In the genomic region with DNA sequence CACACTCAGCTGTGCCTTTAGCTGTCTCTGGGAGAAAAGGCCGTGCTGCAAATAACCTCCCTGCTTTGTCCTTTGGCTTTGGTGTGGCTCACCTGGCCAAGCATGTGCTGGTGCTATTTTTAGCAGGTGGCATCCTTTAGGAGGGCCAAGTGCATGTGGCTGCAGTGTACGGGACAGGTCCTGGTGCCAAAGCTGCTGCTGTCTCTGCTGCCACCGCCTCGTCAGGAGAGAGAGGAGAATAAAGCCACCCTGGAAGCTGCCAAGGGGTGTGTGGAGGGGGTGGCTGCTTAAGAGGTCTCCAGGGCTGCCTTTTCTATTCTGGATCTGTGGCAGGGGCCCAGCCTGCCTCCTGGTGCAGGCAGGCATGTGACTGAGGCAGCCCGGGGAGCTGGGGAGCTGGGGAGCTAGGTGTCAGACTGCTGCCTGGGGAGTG, we compare ENCODE assay signal across 15 cellular contexts. TPM values are rescaled to one million over a fixed set of nuclear protein-coding genes. Genes with fewer than 3 reads are reported as not detected.
DNase-seq lines count a peak whose midpoint lies in the region; TF ChIP-seq lines count a peak whose summit lies in the region.
"Had no signal": no experiment of that assay in that cellular context is flagged by ENCODE, and none has a peak within 500 bp of the region (broad histone marks: within the 10 kb centered on the region; RNA-seq: fewer than 3 reads in every experiment).

No MANE protein-coding gene starts in this region.

- TF ChIP-seq CTCF in tibial artery (IDR thresholded peaks at IDR 0.05) (no peak), Caco-2 (IDR thresholded peaks at IDR 0.05; ENCODE audit: insufficient read depth in 1 of 2, low read depth in 1 of 2, low read length in 1 of 2, severe bottlenecking in 1 of 2, unreplicated experiment in 1 of 2) (no peak)

- H3K4me3 ChIP-seq in mucosa of rectum (ENCODE audit: low read length in 2 of 2) = no peak overlapping the region
- peak overlapping the region; percentile 4 to 28 for H3K4me3 ChIP-seq in tibial artery
- no peak overlapping the region for H3K4me3 ChIP-seq in Caco-2 (ENCODE audit: low read depth, low read length)

- H3K36me3 ChIP-seq in mucosa of rectum (ENCODE audit: control insufficient read depth in 2 of 2, insufficient read depth in 2 of 2, low read length in 2 of 2) = no peaks in the 10 kb centered on the region
- no peaks in the 10 kb centered on the region for H3K36me3 ChIP-seq in tibial artery
- peaks cover 2% of the 10 kb centered on the region; the same call in 1 of the 2 replicates for H3K36me3 ChIP-seq in Caco-2 (ENCODE audit: control insufficient read depth, insufficient read depth, low read length)

- no peak overlapping the region for H3K27ac Mint-ChIP-seq in Caco-2 (ENCODE audit: unreplicated experiment)
- H3K27ac Mint-ChIP-seq: activated CD8-positive, alpha-beta T cell treated with anti-CD3 and anti-CD28 coated beads for 36 hours had no signal

- H3K9me3 Mint-ChIP-seq in Caco-2 (ENCODE audit: unreplicated experiment) = no peaks in the 10 kb centered on the region
- H3K9me3 Mint-ChIP-seq: activated CD8-positive, alpha-beta T cell treated with anti-CD3 and anti-CD28 coated beads for 36 hours had no signal

- H3K4me1 ChIP-seq in mucosa of rectum (ENCODE audit: control insufficient read depth in 2 of 2, insufficient read depth in 2 of 2, low read length in 2 of 2) (peaks cover 42 to 49% of the 10 kb centered on the region in 2 donors), tibial artery (peaks cover 5 to 95% (median 79%) of the 10 kb centered on the region in 4 donors), Caco-2 (peaks cover 18% of the 10 kb centered on the region)

- POLR2A ChIA-PET in Caco-2 (lab: Charles Lee) = no interaction called here

- H3K9me3 ChIP-seq in mucosa of rectum (ENCODE audit: control insufficient read depth in 2 of 2, low read length in 2 of 2) (no peaks in the 10 kb centered on the region), tibial artery (no peaks in the 10 kb centered on the region), Caco-2 (no peaks in the 10 kb centered on the region)

- no peak overlapping the region for H3K4me3 Mint-ChIP-seq in Caco-2 (ENCODE audit: unreplicated experiment)
- H3K4me3 Mint-ChIP-seq: activated CD8-positive, alpha-beta T cell treated with anti-CD3 and anti-CD28 coated beads for 36 hours had no signal

- peaks cover 19% of the 10 kb centered on the region for H3K4me1 Mint-ChIP-seq in Caco-2 (ENCODE audit: low read depth, unreplicated experiment)

- intact Hi-C loops in head of caudate nucleus (cut with DNase I) (no loop called here), tibial artery (cut with DNase I; ENCODE audit: low total_unique reads) (no loop called here), Caco-2 (cut with micrococcal nuclease; ENCODE audit: unreplicated experiment) (no loop called here)

- H3K27me3 ChIP-seq in mucosa of rectum (ENCODE audit: control insufficient read depth in 2 of 2, insufficient read depth in 2 of 2, low read length in 2 of 2) = no peaks in the 10 kb centered on the region
- H3K27me3 ChIP-seq in tibial artery = no peaks in the 10 kb centered on the region
- H3K27me3 ChIP-seq in Caco-2 (replicated peaks; ENCODE audit: control insufficient read depth, insufficient read depth, low read length) = no peaks in the 10 kb centered on the region

- CTCF ChIA-PET in Caco-2 (lab: Charles Lee) = no interaction called here

- H3K27me3 Mint-ChIP-seq in Caco-2 (ENCODE audit: insufficient read depth, unreplicated experiment) = no peaks in the 10 kb centered on the region
- H3K27me3 Mint-ChIP-seq: activated CD8-positive, alpha-beta T cell treated with anti-CD3 and anti-CD28 coated beads for 36 hours had no signal

- H3K36me3 Mint-ChIP-seq in Caco-2 (ENCODE audit: insufficient read depth, unreplicated experiment) = peaks cover 17% of the 10 kb centered on the region

- BruUV-seq in Caco-2 (replicated peaks; lab: Mats Ljungman, UMichigan) = no TSS peak

- H3K27ac ChIP-seq in mucosa of rectum (ENCODE audit: low read depth in 2 of 2, low read length in 2 of 2) (peak overlapping the region; percentile 34 to 46), tibial artery (peak overlapping the region; percentile 92 to 98)

- DNase-seq in amygdala (lab: John Stamatoyannopoulos, UW) (peak in 35 of 56 donors; percentile 12 to 76 (median 44)), head of caudate nucleus (peak in 39 of 42 donors; percentile 14 to 79 (median 55)), tibial artery (peak; percentile 55 to 94), retina (no peak), Caco-2 (no peak), foreskin melanocyte (no peak)
- no peak for DNase-seq in activated CD8-positive, alpha-beta memory T cell treated with anti-CD3 and anti-CD28 coated beads, Interleukin-2, amount 50 U/mL, for 4 hours
- DNase-seq: activated CD8-positive, alpha-beta T cell treated with anti-CD3 and anti-CD28 coated beads for 36 hours; activated naive CD4-positive, alpha-beta T cell treated with anti-CD3 and anti-CD28 coated beads, Interleukin-2, amount 50 U/mL, for 16 hours; glutamatergic neuron; NCI-H1417 treated with DMSO at 0.1 percent for 48 hours; stimulated activated CD4-positive, alpha-beta T cell treated with anti-CD3 and anti-CD28 coated beads, Interleukin-12 subunit alpha, Interleukin-12 subunit beta, amount 100 ng/mL, for 4 hours; stimulated activated CD8-positive, alpha-beta memory T cell treated with anti-CD3 and anti-CD28 coated beads, Interleukin-4, amount 100 ng/mL, for 48 hours; T-helper 1 cell had no signal

- peak overlapping the region in 1 of 2 donors; percentile 18 for H3K9ac ChIP-seq in mucosa of rectum (ENCODE audit: low read depth in 1 of 2, low read length in 2 of 2)

RNA-seq across cellular contexts. Expression of gene AKAP1, which starts 6.2 kb away (rescaled TPM):
- total RNA-seq in Caco-2 (2022) = 87.1 and 87.2 TPM in 2 replicates

Comparison
In these comparisons a context has a peak if more than half of its experiments do, and no peak if none do; other contexts are left out.
1. DNase-seq: peak in amygdala (35 of 56), head of caudate nucleus (39 of 42) and tibial artery (2 of 2); none in activated CD8-positive, alpha-beta memory T cell treated with anti-CD3 and anti-CD28 coated beads, Interleukin-2, amount 50 U/mL, for 4 hours (single experiment), retina (single experiment), Caco-2 (0 of 2) and foreskin melanocyte (single experiment).
2. H3K4me3 ChIP-seq: peak in tibial artery (2 of 2); none in mucosa of rectum (0 of 2) and Caco-2 (single experiment).